In the genomic region with DNA sequence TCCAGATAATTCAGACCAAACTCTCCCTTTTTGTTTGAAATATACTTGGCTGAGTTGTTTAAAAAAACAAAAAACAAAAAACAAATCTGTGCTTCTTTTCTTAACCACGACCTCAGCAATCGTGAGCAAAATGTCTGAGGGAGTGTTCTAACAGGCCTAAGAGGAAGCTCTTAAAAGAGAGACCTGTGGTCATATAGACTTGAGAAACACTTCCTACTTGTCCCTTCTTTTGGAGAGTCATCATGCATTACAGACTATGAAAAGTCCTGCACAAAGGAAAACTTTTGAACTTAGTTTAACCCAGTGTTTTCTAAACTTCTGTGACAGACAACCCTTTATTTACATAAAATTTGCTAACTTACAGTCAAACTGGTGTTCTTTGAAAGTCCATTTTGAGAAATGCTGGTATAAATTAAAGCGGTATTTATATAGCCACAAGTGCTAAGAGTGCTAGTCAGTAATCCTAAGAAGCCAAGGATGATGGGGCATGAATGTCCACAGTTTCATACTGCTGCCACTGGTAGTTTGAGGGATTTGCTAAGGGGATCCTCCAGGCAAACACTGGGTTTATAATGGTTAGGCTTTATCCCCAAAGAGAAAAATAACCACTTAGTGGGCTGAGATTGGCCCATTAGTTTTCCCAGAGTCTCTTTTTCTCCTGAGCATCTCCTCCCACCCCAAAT, we compare ENCODE assay signal across 13 cellular contexts.
A peak's percentile ranks its signal among the peaks of the same experiment; 100 is the strongest.
DNase-seq lines count a peak whose midpoint lies in the region; ATAC-seq and TF ChIP-seq lines count a peak whose summit lies in the region.
"Had no signal": no experiment of that assay in that cellular context is flagged by ENCODE, and none has a peak within 500 bp of the region (broad histone marks: within the 10 kb centered on the region; RNA-seq: fewer than 3 reads in every experiment).

No MANE protein-coding gene starts in this region.

- no peak overlapping the region for H3K4me3 Mint-ChIP-seq in activated T-cell treated with anti-CD3 and anti-CD28 coated beads, Interleukin-2, amount 50 U/mL, for 72 hours
- no peak overlapping the region for H3K4me3 Mint-ChIP-seq in activated T-helper 17 cell treated with anti-CD3 and anti-CD28 coated beads, Interleukin-2, amount 50 U/mL, for 72 hours
- H3K4me3 Mint-ChIP-seq: activated naive CD4-positive, alpha-beta T cell treated with anti-CD3 and anti-CD28 coated beads, Interleukin-2, amount 50 U/mL, for 24 hours; neural crest cell had no signal

- H3K4me1 ChIP-seq in OCI-LY7 (ENCODE audit: insufficient read depth, low read length, poor library complexity, severe bottlenecking) (no peaks in the 10 kb centered on the region), right lobe of liver (no peaks in the 10 kb centered on the region)

- no peaks in the 10 kb centered on the region for H3K27me3 Mint-ChIP-seq in activated T-cell treated with anti-CD3 and anti-CD28 coated beads, Interleukin-2, amount 50 U/mL, for 72 hours (ENCODE audit: low read depth)
- H3K27me3 Mint-ChIP-seq in activated T-helper 17 cell treated with anti-CD3 and anti-CD28 coated beads, Interleukin-2, amount 50 U/mL, for 72 hours, result no peaks in the 10 kb centered on the region
- H3K27me3 Mint-ChIP-seq: activated naive CD4-positive, alpha-beta T cell treated with anti-CD3 and anti-CD28 coated beads, Interleukin-2, amount 50 U/mL, for 24 hours had no signal

- no peak for TF ChIP-seq POLR2A in right lobe of liver (IDR thresholded peaks at IDR 0.05)

- H3K27me3 ChIP-seq in right lobe of liver, result no peaks in the 10 kb centered on the region

- no peaks in the 10 kb centered on the region for H4K20me1 ChIP-seq in OCI-LY7 (ENCODE audit: insufficient read depth, low read length)

- no peak overlapping the region for H3K4me3 ChIP-seq in OCI-LY7 (ENCODE audit: low read depth, low read length, poor library complexity, severe bottlenecking)
- no peak overlapping the region for H3K4me3 ChIP-seq in right lobe of liver
- H3K4me3 ChIP-seq: thoracic aorta had no signal

- ATAC-seq in GM18499 (IDR thresholded peaks at IDR 0.05; ENCODE audit: insufficient read depth, unreplicated experiment), result peak; percentile 16
- ATAC-seq in HG02759 (IDR thresholded peaks at IDR 0.05; ENCODE audit: unreplicated experiment), result peak; percentile 42
- ATAC-seq in right lobe of liver, result peak in 3 of 4 donors; percentile 40 to 59 (median 58)
- no peak for ATAC-seq in activated T-cell treated with anti-CD3 and anti-CD28 coated beads, Interleukin-2, amount 50 U/mL, for 72 hours (replicated peaks in 1 of 2)
- no peak for ATAC-seq in activated T-helper 17 cell treated with anti-CD3 and anti-CD28 coated beads, Interleukin-2, amount 50 U/mL, for 72 hours (replicated peaks)

- H3K36me3 Mint-ChIP-seq in activated T-cell treated with anti-CD3 and anti-CD28 coated beads, Interleukin-2, amount 50 U/mL, for 72 hours (ENCODE audit: insufficient read depth in 2 of 2), result no peaks in the 10 kb centered on the region
- no peaks in the 10 kb centered on the region for H3K36me3 Mint-ChIP-seq in activated T-helper 17 cell treated with anti-CD3 and anti-CD28 coated beads, Interleukin-2, amount 50 U/mL, for 72 hours (ENCODE audit: low read depth)
- H3K36me3 Mint-ChIP-seq: activated naive CD4-positive, alpha-beta T cell treated with anti-CD3 and anti-CD28 coated beads, Interleukin-2, amount 50 U/mL, for 24 hours had no signal

- H3K36me3 ChIP-seq in OCI-LY7 (ENCODE audit: insufficient read depth, low read length), result no peaks in the 10 kb centered on the region
- no peaks in the 10 kb centered on the region for H3K36me3 ChIP-seq in right lobe of liver
- H3K36me3 ChIP-seq: thoracic aorta, WERI-Rb-1 had no signal

- WGBS in right lobe of liver (ENCODE audit: insufficient coverage, low coverage, low lambda C conversion rate, missing lambda C conversion rate), result 46% methylated on average over 3 of the region's 3 CpGs

- POLR2A ChIA-PET in OCI-LY7 (lab: Charles Lee), result interaction anchor here (0.5 to 0.6 kb wide), 3 partner anchors 96 to 306 kb away, joined by 3 to 4 read pairs (median 3); no protein-coding TSS in a partner anchor

- H2AFZ ChIP-seq in OCI-LY7 (ENCODE audit: low read length), result peak overlapping the region; percentile 42; the same call in 1 of the 2 replicates

- H3K27ac Mint-ChIP-seq in activated T-cell treated with anti-CD3 and anti-CD28 coated beads, Interleukin-2, amount 50 U/mL, for 72 hours, result no peak overlapping the region
- no peak overlapping the region for H3K27ac Mint-ChIP-seq in activated T-helper 17 cell treated with anti-CD3 and anti-CD28 coated beads, Interleukin-2, amount 50 U/mL, for 72 hours
- H3K27ac Mint-ChIP-seq: activated naive CD4-positive, alpha-beta T cell treated with anti-CD3 and anti-CD28 coated beads, Interleukin-2, amount 50 U/mL, for 24 hours had no signal

- TF ChIP-seq CTCF in OCI-LY7 (conservative IDR thresholded peaks at IDR 0.05; ENCODE audit: low read length) (no peak), right lobe of liver (IDR thresholded peaks at IDR 0.05) (no peak)

- H3K27ac ChIP-seq in OCI-LY7 (ENCODE audit: low read depth, low read length, poor library complexity, severe bottlenecking) (no peak overlapping the region), right lobe of liver (no peak overlapping the region)
- H3K27ac ChIP-seq: thoracic aorta, WERI-Rb-1 had no signal

- no peaks in the 10 kb centered on the region for H3K9me3 Mint-ChIP-seq in activated T-cell treated with anti-CD3 and anti-CD28 coated beads, Interleukin-2, amount 50 U/mL, for 72 hours
- H3K9me3 Mint-ChIP-seq in activated T-helper 17 cell treated with anti-CD3 and anti-CD28 coated beads, Interleukin-2, amount 50 U/mL, for 72 hours, result no peaks in the 10 kb centered on the region
- H3K9me3 Mint-ChIP-seq: activated naive CD4-positive, alpha-beta T cell treated with anti-CD3 and anti-CD28 coated beads, Interleukin-2, amount 50 U/mL, for 24 hours; neural crest cell had no signal

- no peaks in the 10 kb centered on the region for H3K9me3 ChIP-seq in OCI-LY7 (ENCODE audit: low read length)
- no peaks in the 10 kb centered on the region for H3K9me3 ChIP-seq in right lobe of liver
- H3K9me3 ChIP-seq: thoracic aorta had no signal

- H3K79me2 ChIP-seq in OCI-LY7 (ENCODE audit: insufficient read depth, low read depth, low read length), result no peaks in the 10 kb centered on the region

- H3K9me2 ChIP-seq in OCI-LY7 (ENCODE audit: insufficient read depth, low read length), result no peaks in the 10 kb centered on the region

- no peaks in the 10 kb centered on the region for H3K4me1 Mint-ChIP-seq in activated T-cell treated with anti-CD3 and anti-CD28 coated beads, Interleukin-2, amount 50 U/mL, for 72 hours (ENCODE audit: low read depth)
- no peaks in the 10 kb centered on the region for H3K4me1 Mint-ChIP-seq in activated T-helper 17 cell treated with anti-CD3 and anti-CD28 coated beads, Interleukin-2, amount 50 U/mL, for 72 hours
- H3K4me1 Mint-ChIP-seq: activated naive CD4-positive, alpha-beta T cell treated with anti-CD3 and anti-CD28 coated beads, Interleukin-2, amount 50 U/mL, for 24 hours; neural crest cell had no signal

- DNase-seq in OCI-LY7 (ENCODE audit: low spot score) (no peak), right lobe of liver (no peak), LoVo (ENCODE audit: low spot score) (no peak)
- DNase-seq in activated T-cell treated with anti-CD3 and anti-CD28 coated beads, Interleukin-2, amount 50 U/mL, for 72 hours, result no peak
- DNase-seq in activated T-cell treated with anti-CD3 and anti-CD28 coated beads, Interleukin-2, amount 50 U/mL, for 48 hours, result no peak
- DNase-seq: effector CD8-positive, alpha-beta T cell had no signal

- H3K4me2 ChIP-seq in OCI-LY7 (ENCODE audit: low read length), result no peak overlapping the region; the same call in 1 of the 2 replicates

- no TSS peak for BruUV-seq in OCI-LY7 (replicated peaks; lab: Mats Ljungman, UMichigan)

- CTCF ChIA-PET in OCI-LY7 (lab: Charles Lee; ENCODE audit: unreplicated experiment), result no interaction called here

- intact Hi-C loops in OCI-LY7 (cut with micrococcal nuclease; ENCODE audit: unreplicated experiment) (loop anchor here (1.0 to 5.0 kb wide), 2 partner anchors 318 to 336 kb away; no protein-coding TSS in a partner anchor), right lobe of liver (cut with DNase I) (no loop called here)

Comparison
In these comparisons a context has a peak if more than half of its experiments do, and no peak if none do; other contexts are left out.
1. ATAC-seq: peak in GM18499 (single experiment), HG02759 (single experiment) and right lobe of liver (3 of 4); none in activated T-cell treated with anti-CD3 and anti-CD28 coated beads, Interleukin-2, amount 50 U/mL, for 72 hours (0 of 2) and activated T-helper 17 cell treated with anti-CD3 and anti-CD28 coated beads, Interleukin-2, amount 50 U/mL, for 72 hours (single experiment).